Comparison of ENCODE assay signal across 9 cellular contexts in the genomic region with DNA sequence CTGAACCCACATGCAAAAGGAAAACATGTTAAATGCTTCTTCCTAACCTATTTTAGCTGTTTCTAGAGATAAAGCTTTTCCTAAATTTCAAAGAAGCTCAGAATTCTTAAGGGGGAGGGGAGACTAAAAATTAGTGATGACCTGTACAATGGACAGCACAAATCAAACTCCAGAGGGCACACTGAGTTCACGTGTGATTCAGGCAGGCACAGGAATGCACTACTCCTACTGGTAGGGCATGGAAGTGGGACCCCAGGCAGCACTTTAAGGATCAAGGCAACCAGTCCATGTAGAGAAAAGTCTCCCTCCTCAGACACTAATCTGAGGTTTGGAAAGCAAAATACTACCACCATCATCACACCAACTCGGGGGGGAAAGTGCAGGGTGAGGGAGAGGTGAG. TPM values are rescaled to one million over a fixed set of nuclear protein-coding genes. Genes with fewer than 3 reads are reported as not detected.
DNase-seq lines count a peak whose midpoint lies in the region; ATAC-seq and TF ChIP-seq lines count a peak whose summit lies in the region.
"Had no signal": no experiment of that assay in that cellular context is flagged by ENCODE, and none has a peak within 500 bp of the region (broad histone marks: within the 10 kb centered on the region; RNA-seq: fewer than 3 reads in every experiment).

No MANE protein-coding gene starts in this region.

- H3F3A ChIP-seq in PC-3 (ENCODE audit: low read length, unreplicated experiment): no peaks in the 10 kb centered on the region

- POLR2A ChIA-PET in PC-3 (lab: Charles Lee; ENCODE audit: unreplicated experiment): no interaction called here

- no peaks in the 10 kb centered on the region for H3K79me2 ChIP-seq in PC-3 (ENCODE audit: low read length)

- no peak overlapping the region for H3K9ac ChIP-seq in PC-3 (ENCODE audit: low read length)

- H3K4me1 ChIP-seq in PC-3 (ENCODE audit: insufficient read depth, low read length) (peaks cover 13% of the 10 kb centered on the region), transverse colon (peaks cover 0 to 17% (median 8%) of the 10 kb centered on the region in 4 donors)

- H3K36me3 ChIP-seq in PC-3 (ENCODE audit: low read depth, low read length): no peaks in the 10 kb centered on the region
- no peaks in the 10 kb centered on the region for H3K36me3 ChIP-seq in transverse colon

- DNase-seq in SHP77 (lab: John Stamatoyannopoulos, UW) (peak; percentile 23 to 28), SHP77 treated with DMSO at 0.1 percent for 48 hours (lab: John Stamatoyannopoulos, UW) (no peak), PC-3 (peak; percentile 62), fibroblast of mammary gland (ENCODE audit: low read depth) (peak; percentile 44), transverse colon (peak; percentile 27)
- DNase-seq: activated CD4-positive, alpha-beta T cell treated with anti-CD3 and anti-CD28 coated beads, Interleukin-2, amount 50 U/mL, for 4 hours had no signal

- H3K9me3 ChIP-seq in PC-3 (ENCODE audit: low read length) (no peaks in the 10 kb centered on the region), transverse colon (no peaks in the 10 kb centered on the region)

- H3K4me3 ChIP-seq in PC-3 (ENCODE audit: low read length): no peak overlapping the region
- no peak overlapping the region for H3K4me3 ChIP-seq in fibroblast of mammary gland (ENCODE audit: control insufficient read depth, low read depth, low read length)
- no peak overlapping the region for H3K4me3 ChIP-seq in transverse colon

- peak; percentile 95 for ATAC-seq in PC-3
- ATAC-seq in GM21360 (IDR thresholded peaks at IDR 0.05; ENCODE audit: unreplicated experiment): no peak
- ATAC-seq in GM21825 (IDR thresholded peaks at IDR 0.05; ENCODE audit: unreplicated experiment): no peak
- ATAC-seq in GM18520 (IDR thresholded peaks at IDR 0.05; ENCODE audit: unreplicated experiment): no peak

- no peak for TF ChIP-seq POLR2A in transverse colon (IDR thresholded peaks at IDR 0.05)

- H3K9me2 ChIP-seq in PC-3 (replicated peaks; ENCODE audit: low read length): no peaks in the 10 kb centered on the region

- intact Hi-C loops in PC-3 (cut with micrococcal nuclease): no loop called here
- intact Hi-C loops in transverse colon (cut with DNase I; ENCODE audit: low total_unique reads): no loop called here

- H3K27me3 ChIP-seq in PC-3 (ENCODE audit: low read length): 0 out of 2 replicates have a peak, but pooled peaks cover 4% of the 10 kb centered on the region
- no peaks in the 10 kb centered on the region for H3K27me3 ChIP-seq in transverse colon

- WGBS in transverse colon (ENCODE audit: low coverage in 1 of 2), 2 donors: 45 to 63% methylated on average over 1 to 2 of the region's 2 CpGs

- CTCF ChIA-PET in PC-3 (lab: Charles Lee): interaction anchor here (0.6 kb wide), 1 partner anchor 126 kb away, joined by 3 read pairs; no protein-coding TSS in a partner anchor

- no peak overlapping the region for H2AFZ ChIP-seq in PC-3 (ENCODE audit: low read length)

- H4K20me1 ChIP-seq in PC-3 (ENCODE audit: low read length): no peaks in the 10 kb centered on the region

- no peak for TF ChIP-seq EP300 in transverse colon (IDR thresholded peaks at IDR 0.05; ENCODE audit: low read depth)

- in situ Hi-C loops in transverse colon (cut with MboI; ENCODE audit: low pct_ligation_motif_present in 1 of 4, low pct_unique_long_range_greater_than_20kb in 1 of 4, low sequenced_read_pairs in 3 of 4): no loop called here

- H3K4me2 ChIP-seq in PC-3 (ENCODE audit: low read length): no peak overlapping the region

- TF ChIP-seq CTCF in PC-3 (conservative IDR thresholded peaks at IDR 0.05; ENCODE audit: low read depth, low read length): peak; percentile 72
- TF ChIP-seq CTCF in fibroblast of mammary gland (conservative IDR thresholded peaks at IDR 0.05; ENCODE audit: control insufficient read depth, insufficient read depth, low read depth, low read length): peak; percentile 40
- peak in 4 of 5 experiments; percentile 42 to 70 (median 53) for TF ChIP-seq CTCF in transverse colon (IDR thresholded peaks at IDR 0.05)

- H3K27ac ChIP-seq in PC-3 (ENCODE audit: low read length) (no peak overlapping the region), transverse colon (no peak overlapping the region)

- no TSS peak for BruUV-seq in PC-3 (replicated peaks; lab: Mats Ljungman, UMichigan)

RNA-seq across cellular contexts. Expression of gene CLCA4, which starts 31.3 kb away (rescaled TPM):
- not detected in 2 replicates for total RNA-seq in PC-3 (2014; rRNA removed)
- total RNA-seq in transverse colon: 1,000 to 10,000 TPM in 2 of 4 donors, 100 to 1,000 TPM in 1, under 1 TPM in 1; 0.40 to 1,312 (median 849) TPM

RNA-seq across cellular contexts. Expression of gene CLCA1, which starts 46.9 kb away (rescaled TPM):
- total RNA-seq in PC-3 (2014; rRNA removed) (not detected in 2 replicates), transverse colon (1,000 to 10,000 TPM in 1 of 4 donors, 100 to 1,000 TPM in 2, 10 to 100 TPM in 1; 16.1 to 1,013 (median 168) TPM)

Comparison
In these comparisons a context has a peak if more than half of its experiments do, and no peak if none do; other contexts are left out.
1. RNA of gene CLCA1, which starts 46.9 kb away (total RNA-seq): 16.1 to 1,013 TPM in transverse colon; not detected in PC-3; every median in the first group is over 10 times any median in the second.
2. Peak in every context shown above with its lines, with median percentiles within 50 percentile points of each other: CTCF ChIP-seq.